In the genomic region with DNA sequence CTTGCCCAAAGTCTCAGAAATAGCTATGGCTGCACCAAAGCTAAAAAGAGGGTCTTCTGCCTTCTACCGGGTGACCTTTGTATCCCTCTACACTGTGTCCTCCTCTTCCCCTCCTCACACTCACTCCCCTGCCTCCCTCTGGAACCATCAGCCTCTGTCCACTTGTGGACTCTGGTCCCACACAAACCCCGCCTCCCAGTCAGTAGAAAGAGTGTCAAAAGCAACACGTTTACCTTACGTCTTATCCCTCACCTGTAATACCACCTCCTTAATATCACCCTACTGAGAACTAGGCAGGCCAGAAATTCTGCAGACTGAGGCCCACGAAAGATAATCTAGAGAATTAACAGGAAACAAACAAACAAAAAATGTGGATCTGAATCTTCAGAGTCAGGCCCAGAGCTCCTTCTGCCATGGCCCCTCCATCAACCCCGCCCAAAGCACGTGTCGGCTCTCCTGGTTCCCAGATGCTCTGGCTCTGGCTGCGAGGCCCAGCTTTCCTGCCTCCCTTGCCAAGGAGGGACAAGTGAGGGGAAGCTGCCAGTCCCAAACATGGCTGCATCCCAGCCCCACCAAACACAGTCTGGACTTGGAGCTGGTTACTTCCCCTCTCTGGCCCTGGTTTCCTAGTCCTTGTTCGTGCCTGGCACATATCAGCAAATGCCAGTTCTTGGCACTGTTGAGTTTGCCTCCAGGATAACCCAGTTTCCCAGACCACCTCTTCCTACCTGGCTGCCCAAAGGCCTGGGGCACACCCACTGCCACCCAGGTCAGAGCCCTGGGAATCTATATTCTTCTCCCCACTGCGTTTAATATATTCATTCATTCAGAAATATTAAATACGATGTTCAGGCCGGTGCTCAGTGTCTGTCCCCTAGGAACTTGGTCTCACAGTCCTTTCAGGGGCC, we compare ENCODE assay signal across 1 cellular context.
TF ChIP-seq lines count a peak whose summit lies in the region.

No MANE protein-coding gene starts in this region.

TF ChIP-seq in HepG2, 621 proteins besides CTCF, POLR2A, EP300 and RAD21 (continued from another document and continues in another):
- TF ChIP-seq, protein P1, sequence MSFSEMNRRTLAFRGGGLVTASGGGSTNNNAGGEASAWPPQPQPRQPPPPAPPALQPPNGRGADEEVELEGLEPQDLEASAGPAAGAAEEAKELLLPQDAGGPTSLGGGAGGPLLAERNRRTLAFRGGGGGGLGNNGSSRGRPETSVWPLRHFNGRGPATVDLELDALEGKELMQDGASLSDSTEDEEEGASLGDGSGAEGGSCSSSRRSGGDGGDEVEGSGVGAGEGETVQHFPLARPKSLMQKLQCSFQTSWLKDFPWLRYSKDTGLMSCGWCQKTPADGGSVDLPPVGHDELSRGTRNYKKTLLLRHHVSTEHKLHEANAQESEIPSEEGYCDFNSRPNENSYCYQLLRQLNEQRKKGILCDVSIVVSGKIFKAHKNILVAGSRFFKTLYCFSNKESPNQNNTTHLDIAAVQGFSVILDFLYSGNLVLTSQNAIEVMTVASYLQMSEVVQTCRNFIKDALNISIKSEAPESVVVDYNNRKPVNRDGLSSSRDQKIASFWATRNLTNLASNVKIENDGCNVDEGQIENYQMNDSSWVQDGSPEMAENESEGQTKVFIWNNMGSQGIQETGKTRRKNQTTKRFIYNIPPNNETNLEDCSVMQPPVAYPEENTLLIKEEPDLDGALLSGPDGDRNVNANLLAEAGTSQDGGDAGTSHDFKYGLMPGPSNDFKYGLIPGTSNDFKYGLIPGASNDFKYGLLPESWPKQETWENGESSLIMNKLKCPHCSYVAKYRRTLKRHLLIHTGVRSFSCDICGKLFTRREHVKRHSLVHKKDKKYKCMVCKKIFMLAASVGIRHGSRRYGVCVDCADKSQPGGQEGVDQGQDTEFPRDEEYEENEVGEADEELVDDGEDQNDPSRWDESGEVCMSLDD (CRISPR knock-in tag; IDR thresholded peaks at IDR 0.05; ENCODE audit: borderline replicate concordance), result no peak
- no peak for TF ChIP-seq FLYWCH1 (CRISPR knock-in tag; IDR thresholded peaks at IDR 0.05)
- TF ChIP-seq SP1 (IDR thresholded peaks at IDR 0.05), result no peak
- TF ChIP-seq SP1 (CRISPR knock-in tag; IDR thresholded peaks at IDR 0.05), result peak; percentile 18; the same call in 1 of the 2 replicates
- TF ChIP-seq MBNL3 (CRISPR knock-in tag; conservative IDR thresholded peaks at IDR 0.05), result no peak
- TF ChIP-seq ZNF160 (CRISPR knock-in tag; IDR thresholded peaks at IDR 0.05), result no peak
- TF ChIP-seq, protein P2, sequence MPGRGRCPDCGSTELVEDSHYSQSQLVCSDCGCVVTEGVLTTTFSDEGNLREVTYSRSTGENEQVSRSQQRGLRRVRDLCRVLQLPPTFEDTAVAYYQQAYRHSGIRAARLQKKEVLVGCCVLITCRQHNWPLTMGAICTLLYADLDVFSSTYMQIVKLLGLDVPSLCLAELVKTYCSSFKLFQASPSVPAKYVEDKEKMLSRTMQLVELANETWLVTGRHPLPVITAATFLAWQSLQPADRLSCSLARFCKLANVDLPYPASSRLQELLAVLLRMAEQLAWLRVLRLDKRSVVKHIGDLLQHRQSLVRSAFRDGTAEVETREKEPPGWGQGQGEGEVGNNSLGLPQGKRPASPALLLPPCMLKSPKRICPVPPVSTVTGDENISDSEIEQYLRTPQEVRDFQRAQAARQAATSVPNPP (CRISPR knock-in tag; IDR thresholded peaks at IDR 0.05), result no peak
- TF ChIP-seq, protein P3, sequence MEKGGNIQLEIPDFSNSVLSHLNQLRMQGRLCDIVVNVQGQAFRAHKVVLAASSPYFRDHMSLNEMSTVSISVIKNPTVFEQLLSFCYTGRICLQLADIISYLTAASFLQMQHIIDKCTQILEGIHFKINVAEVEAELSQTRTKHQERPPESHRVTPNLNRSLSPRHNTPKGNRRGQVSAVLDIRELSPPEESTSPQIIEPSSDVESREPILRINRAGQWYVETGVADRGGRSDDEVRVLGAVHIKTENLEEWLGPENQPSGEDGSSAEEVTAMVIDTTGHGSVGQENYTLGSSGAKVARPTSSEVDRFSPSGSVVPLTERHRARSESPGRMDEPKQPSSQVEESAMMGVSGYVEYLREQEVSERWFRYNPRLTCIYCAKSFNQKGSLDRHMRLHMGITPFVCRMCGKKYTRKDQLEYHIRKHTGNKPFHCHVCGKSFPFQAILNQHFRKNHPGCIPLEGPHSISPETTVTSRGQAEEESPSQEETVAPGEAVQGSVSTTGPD (CRISPR knock-in tag; IDR thresholded peaks at IDR 0.05), result no peak
- TF ChIP-seq ATF7 (IDR thresholded peaks at IDR 0.05), result no peak
- no peak for TF ChIP-seq ATF7 (CRISPR knock-in tag; IDR thresholded peaks at IDR 0.05)
- TF ChIP-seq ELF4 (CRISPR knock-in tag; IDR thresholded peaks at IDR 0.05; ENCODE audit: borderline replicate concordance), result no peak
- no peak for TF ChIP-seq ZNF562 (CRISPR knock-in tag; IDR thresholded peaks at IDR 0.05; ENCODE audit: borderline replicate concordance)
- peak; percentile 42 for TF ChIP-seq YY1 (IDR thresholded peaks at IDR 0.05; ENCODE audit: insufficient read depth, insufficient replicate concordance, low read depth, low read length)
- TF ChIP-seq, protein P4, sequence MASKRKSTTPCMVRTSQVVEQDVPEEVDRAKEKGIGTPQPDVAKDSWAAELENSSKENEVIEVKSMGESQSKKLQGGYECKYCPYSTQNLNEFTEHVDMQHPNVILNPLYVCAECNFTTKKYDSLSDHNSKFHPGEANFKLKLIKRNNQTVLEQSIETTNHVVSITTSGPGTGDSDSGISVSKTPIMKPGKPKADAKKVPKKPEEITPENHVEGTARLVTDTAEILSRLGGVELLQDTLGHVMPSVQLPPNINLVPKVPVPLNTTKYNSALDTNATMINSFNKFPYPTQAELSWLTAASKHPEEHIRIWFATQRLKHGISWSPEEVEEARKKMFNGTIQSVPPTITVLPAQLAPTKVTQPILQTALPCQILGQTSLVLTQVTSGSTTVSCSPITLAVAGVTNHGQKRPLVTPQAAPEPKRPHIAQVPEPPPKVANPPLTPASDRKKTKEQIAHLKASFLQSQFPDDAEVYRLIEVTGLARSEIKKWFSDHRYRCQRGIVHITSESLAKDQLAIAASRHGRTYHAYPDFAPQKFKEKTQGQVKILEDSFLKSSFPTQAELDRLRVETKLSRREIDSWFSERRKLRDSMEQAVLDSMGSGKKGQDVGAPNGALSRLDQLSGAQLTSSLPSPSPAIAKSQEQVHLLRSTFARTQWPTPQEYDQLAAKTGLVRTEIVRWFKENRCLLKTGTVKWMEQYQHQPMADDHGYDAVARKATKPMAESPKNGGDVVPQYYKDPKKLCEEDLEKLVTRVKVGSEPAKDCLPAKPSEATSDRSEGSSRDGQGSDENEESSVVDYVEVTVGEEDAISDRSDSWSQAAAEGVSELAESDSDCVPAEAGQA (IDR thresholded peaks at IDR 0.05; ENCODE audit: low read depth), result no peak
- TF ChIP-seq, protein P4 (CRISPR knock-in tag; IDR thresholded peaks at IDR 0.05; ENCODE audit: borderline replicate concordance), result 0 out of 2 replicates have a peak, but pooled peaks have one; percentile 38
- peak; percentile 79 for TF ChIP-seq ZNF781 (CRISPR knock-in tag; IDR thresholded peaks at IDR 0.05; ENCODE audit: borderline replicate concordance, not compliant biosample characterization)
- TF ChIP-seq ZNF557 (CRISPR knock-in tag; IDR thresholded peaks at IDR 0.05), result 0 out of 2 replicates have a peak, but pooled peaks have one; percentile 37
- TF ChIP-seq ZFP90 (CRISPR knock-in tag; IDR thresholded peaks at IDR 0.05; ENCODE audit: borderline replicate concordance), result 0 out of 2 replicates have a peak, but pooled peaks have one; percentile 57
- no peak for TF ChIP-seq SUZ12 (IDR thresholded peaks at IDR 0.05; ENCODE audit: low read depth, low read length)
- TF ChIP-seq TGIF2 (CRISPR knock-in tag; IDR thresholded peaks at IDR 0.05), result no peak
- TF ChIP-seq GTF3A (CRISPR knock-in tag; conservative IDR thresholded peaks at IDR 0.05), result no peak
- peak; percentile 56; the same call in 1 of the 2 replicates for TF ChIP-seq KLF12 (CRISPR knock-in tag; IDR thresholded peaks at IDR 0.05; ENCODE audit: borderline replicate concordance)
- TF ChIP-seq ZNF670 (CRISPR knock-in tag; IDR thresholded peaks at IDR 0.05; ENCODE audit: borderline replicate concordance), result peak; percentile 54; the same call in 1 of the 2 replicates
- TF ChIP-seq ATF7-NPFF (CRISPR knock-in tag; IDR thresholded peaks at IDR 0.05; ENCODE audit: low read depth), result no peak
- TF ChIP-seq MTF2 (CRISPR knock-in tag; IDR thresholded peaks at IDR 0.05; ENCODE audit: borderline replicate concordance), result no peak
- TF ChIP-seq, protein P5, sequence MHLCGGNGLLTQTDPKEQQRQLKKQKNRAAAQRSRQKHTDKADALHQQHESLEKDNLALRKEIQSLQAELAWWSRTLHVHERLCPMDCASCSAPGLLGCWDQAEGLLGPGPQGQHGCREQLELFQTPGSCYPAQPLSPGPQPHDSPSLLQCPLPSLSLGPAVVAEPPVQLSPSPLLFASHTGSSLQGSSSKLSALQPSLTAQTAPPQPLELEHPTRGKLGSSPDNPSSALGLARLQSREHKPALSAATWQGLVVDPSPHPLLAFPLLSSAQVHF (CRISPR knock-in tag; IDR thresholded peaks at IDR 0.05), result peak; percentile 51; the same call in 1 of the 2 replicates
- no peak for TF ChIP-seq ZKSCAN1 (IDR thresholded peaks at IDR 0.05; ENCODE audit: low read length)
- TF ChIP-seq, protein P6, sequence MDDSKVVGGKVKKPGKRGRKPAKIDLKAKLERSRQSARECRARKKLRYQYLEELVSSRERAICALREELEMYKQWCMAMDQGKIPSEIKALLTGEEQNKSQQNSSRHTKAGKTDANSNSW (CRISPR knock-in tag; IDR thresholded peaks at IDR 0.05; ENCODE audit: borderline replicate concordance), result no peak
- no peak for TF ChIP-seq NAIF1 (CRISPR knock-in tag; IDR thresholded peaks at IDR 0.05; ENCODE audit: borderline replicate concordance)
- TF ChIP-seq, protein P7, sequence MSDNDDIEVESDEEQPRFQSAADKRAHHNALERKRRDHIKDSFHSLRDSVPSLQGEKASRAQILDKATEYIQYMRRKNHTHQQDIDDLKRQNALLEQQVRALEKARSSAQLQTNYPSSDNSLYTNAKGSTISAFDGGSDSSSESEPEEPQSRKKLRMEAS (IDR thresholded peaks at IDR 0.05), result peak; percentile 95
- no peak for TF ChIP-seq NR2F2 (IDR thresholded peaks at IDR 0.05; ENCODE audit: borderline replicate concordance, low read depth)
- TF ChIP-seq MATR3 (CRISPR knock-in tag; IDR thresholded peaks at IDR 0.05), result no peak
- TF ChIP-seq CENPX (CRISPR knock-in tag; IDR thresholded peaks at IDR 0.05), result no peak
- no peak for TF ChIP-seq ZNF556 (CRISPR knock-in tag; IDR thresholded peaks at IDR 0.05; ENCODE audit: borderline replicate concordance)
- TF ChIP-seq, protein P8, sequence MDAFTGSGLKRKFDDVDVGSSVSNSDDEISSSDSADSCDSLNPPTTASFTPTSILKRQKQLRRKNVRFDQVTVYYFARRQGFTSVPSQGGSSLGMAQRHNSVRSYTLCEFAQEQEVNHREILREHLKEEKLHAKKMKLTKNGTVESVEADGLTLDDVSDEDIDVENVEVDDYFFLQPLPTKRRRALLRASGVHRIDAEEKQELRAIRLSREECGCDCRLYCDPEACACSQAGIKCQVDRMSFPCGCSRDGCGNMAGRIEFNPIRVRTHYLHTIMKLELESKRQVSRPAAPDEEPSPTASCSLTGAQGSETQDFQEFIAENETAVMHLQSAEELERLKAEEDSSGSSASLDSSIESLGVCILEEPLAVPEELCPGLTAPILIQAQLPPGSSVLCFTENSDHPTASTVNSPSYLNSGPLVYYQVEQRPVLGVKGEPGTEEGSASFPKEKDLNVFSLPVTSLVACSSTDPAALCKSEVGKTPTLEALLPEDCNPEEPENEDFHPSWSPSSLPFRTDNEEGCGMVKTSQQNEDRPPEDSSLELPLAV (CRISPR knock-in tag; conservative IDR thresholded peaks at IDR 0.05; ENCODE audit: low read depth), result no peak
- TF ChIP-seq JUNB (CRISPR knock-in tag; IDR thresholded peaks at IDR 0.05; ENCODE audit: borderline replicate concordance), result 0 out of 2 replicates have a peak, but pooled peaks have one; percentile 45
- peak; percentile 69; the same call in 1 of the 2 replicates for TF ChIP-seq ARID2 (CRISPR knock-in tag; IDR thresholded peaks at IDR 0.05; ENCODE audit: borderline replicate concordance)
- peak; percentile 80 for TF ChIP-seq ZNF501 (CRISPR knock-in tag; IDR thresholded peaks at IDR 0.05)
- TF ChIP-seq DMAP1 (CRISPR knock-in tag; IDR thresholded peaks at IDR 0.05), result no peak
- TF ChIP-seq ADNP (CRISPR knock-in tag; IDR thresholded peaks at IDR 0.05), result no peak
- TF ChIP-seq ZNF724P (CRISPR knock-in tag; IDR thresholded peaks at IDR 0.05; ENCODE audit: borderline replicate concordance), result no peak
- peak; percentile 85 for TF ChIP-seq MYC (CRISPR knock-in tag; IDR thresholded peaks at IDR 0.05; ENCODE audit: borderline replicate concordance)
- TF ChIP-seq POGZ (CRISPR knock-in tag; IDR thresholded peaks at IDR 0.05), result no peak
- TF ChIP-seq ZNF777 (CRISPR knock-in tag; IDR thresholded peaks at IDR 0.05), result no peak
- no peak for TF ChIP-seq ZSCAN29 (CRISPR knock-in tag; conservative IDR thresholded peaks at IDR 0.05)
- TF ChIP-seq TBP (CRISPR knock-in tag; IDR thresholded peaks at IDR 0.05), result no peak
